ENCODE assay signal across 21 cellular contexts in genomic region chr9:4175846-4176245, GRCh38.
"Had no signal": no experiment of that assay in that cellular context is flagged by ENCODE, and none has a peak within 500 bp of the region (broad histone marks: within the 10 kb centered on the region; RNA-seq: fewer than 3 reads in every experiment).

No MANE protein-coding gene starts in this region.

- H3K4me1 ChIP-seq: foreskin keratinocyte had no signal

- H3K36me3 ChIP-seq: neutrophil, sigmoid colon, thoracic aorta had no signal

- FAIRE-seq: endometrium, kidney, urothelium cell line had no signal

- H3K9me3 ChIP-seq: mucosa of descending colon, neutrophil, sigmoid colon, thoracic aorta had no signal

- H3K27me3 ChIP-seq: foreskin keratinocyte, neutrophil, sigmoid colon had no signal

- H3K4me3 ChIP-seq: mucosa of descending colon, sigmoid colon, skin epidermis, thoracic aorta had no signal

- DNase-seq: effector memory CD4-positive, alpha-beta T cell; foreskin keratinocyte; kidney; left cardiac atrium; left ventricle myocardium superior; mammary epithelial cell; mucosa of descending colon; naive thymus-derived CD8-positive, alpha-beta T cell; posterior cingulate gyrus; sigmoid colon; stimulated activated CD4-positive, alpha-beta T cell treated with anti-CD3 and anti-CD28 coated beads, Interleukin-2, amount 100 ng/mL, for 24 hours; stimulated activated CD4-positive, alpha-beta T cell treated with anti-CD3 and anti-CD28 coated beads, Interleukin-4, amount 100 ng/mL, for 4 hours; stimulated activated naive B cell treated with anti-CD40 and anti-IgM and Interleukin-4, amounts not matched to agents 10 μg/mL and 1 μg/mL and 100 μg/mL, for 72 hours; stimulated activated naive CD8-positive, alpha-beta T cell treated with anti-CD3 and anti-CD28 coated beads, Interleukin-15, amount 100 ng/mL, for 72 hours; substantia nigra; trophoblast cell had no signal

- H3K27ac ChIP-seq: foreskin keratinocyte, neutrophil, sigmoid colon had no signal
